Comparison of ENCODE assay signal across 1 cellular context in genomic region chr5:77218263-77218662, GRCh38.
TF ChIP-seq lines count a peak whose summit lies in the region.

No MANE protein-coding gene starts in this region.

TF ChIP-seq in HCT116, 20 proteins besides CTCF, POLR2A, EP300 and RAD21 (continued from another document):
- no peak for TF ChIP-seq ATF3 (IDR thresholded peaks at IDR 0.05)
- TF ChIP-seq CEBPB (IDR thresholded peaks at IDR 0.05; ENCODE audit: low read depth) = no peak
- TF ChIP-seq EGR1 (IDR thresholded peaks at IDR 0.05; ENCODE audit: low read depth) = no peak
- no peak for TF ChIP-seq FOSL1 (IDR thresholded peaks at IDR 0.05; ENCODE audit: low read depth)
- TF ChIP-seq EZH2phosphoT487 (IDR thresholded peaks at IDR 0.05; ENCODE audit: borderline replicate concordance) = no peak
- TF ChIP-seq SP1 (IDR thresholded peaks at IDR 0.05; ENCODE audit: low read depth) = no peak
- no peak for TF ChIP-seq TCF7L2 (IDR thresholded peaks at IDR 0.05; ENCODE audit: borderline replicate concordance, extremely low read depth, insufficient read depth, insufficient read length)
- TF ChIP-seq ELF1 (IDR thresholded peaks at IDR 0.05; ENCODE audit: borderline replicate concordance, low read depth) = no peak
- no peak for TF ChIP-seq SRF (IDR thresholded peaks at IDR 0.05; ENCODE audit: low read depth)
- no peak for TF ChIP-seq YY1 (IDR thresholded peaks at IDR 0.05; ENCODE audit: extremely low read depth, insufficient replicate concordance, low read depth, low read length)
- TF ChIP-seq CBX3 (IDR thresholded peaks at IDR 0.05; ENCODE audit: low read depth) = no peak
